21 cellular contexts compared by ENCODE assay signal in the genomic region with DNA sequence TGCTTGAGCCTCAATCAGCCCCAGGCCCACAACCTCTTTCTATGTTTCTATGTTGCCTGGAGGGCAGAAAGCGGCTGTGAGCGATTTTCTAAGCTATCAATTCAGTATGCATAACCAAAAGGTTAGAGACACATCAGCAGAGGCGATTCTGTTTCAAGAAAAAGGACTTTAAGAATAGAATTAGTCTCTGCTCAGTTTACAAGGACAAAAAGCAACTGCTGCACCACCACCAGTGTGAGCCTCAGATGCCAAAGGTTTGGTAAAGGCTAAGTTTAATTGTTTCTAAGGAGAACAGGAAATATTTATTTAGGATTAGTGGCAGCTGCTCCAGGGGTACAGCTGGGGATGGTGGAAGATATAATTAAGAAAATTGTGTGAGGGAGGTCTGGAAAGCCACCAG. TPM values are rescaled to one million over a fixed set of nuclear protein-coding genes. Genes with fewer than 3 reads are reported as not detected.
DNase-seq lines count a peak whose midpoint lies in the region; ATAC-seq and TF ChIP-seq lines count a peak whose summit lies in the region.
"Had no signal": no experiment of that assay in that cellular context is flagged by ENCODE, and none has a peak within 500 bp of the region (broad histone marks: within the 10 kb centered on the region; RNA-seq: fewer than 3 reads in every experiment).

No MANE protein-coding gene starts in this region.

- peak overlapping the region; percentile 1 for H3K4me3 Mint-ChIP-seq in type B pancreatic cell
- H3K4me3 Mint-ChIP-seq in progenitor cell of endocrine pancreas (ENCODE audit: low read depth): no peak overlapping the region
- H3K4me3 Mint-ChIP-seq: CD4-positive, CD25-positive, alpha-beta regulatory T cell; IgD-negative memory B cell had no signal

- no peak overlapping the region for H3K27ac Mint-ChIP-seq in type B pancreatic cell
- no peak overlapping the region for H3K27ac Mint-ChIP-seq in progenitor cell of endocrine pancreas
- H3K27ac Mint-ChIP-seq: CD4-positive, CD25-positive, alpha-beta regulatory T cell had no signal

- peaks cover 32% of the 10 kb centered on the region for H3K4me1 Mint-ChIP-seq in type B pancreatic cell (ENCODE audit: unreplicated experiment)
- H3K4me1 Mint-ChIP-seq in progenitor cell of endocrine pancreas (ENCODE audit: low read depth): peaks cover 31% of the 10 kb centered on the region
- H3K4me1 Mint-ChIP-seq: CD4-positive, CD25-positive, alpha-beta regulatory T cell had no signal

- H3K27me3 Mint-ChIP-seq in type B pancreatic cell: peaks cover 2% of the 10 kb centered on the region
- H3K27me3 Mint-ChIP-seq in progenitor cell of endocrine pancreas: no peaks in the 10 kb centered on the region
- H3K27me3 Mint-ChIP-seq: CD4-positive, CD25-positive, alpha-beta regulatory T cell had no signal

- DNase-seq in NCI-H2171 treated with DMSO at 0.1 percent for 48 hours (lab: John Stamatoyannopoulos, UW) (peak; percentile 13), NCI-H2171 (lab: John Stamatoyannopoulos, UW) (no peak), NCI-H2227 (lab: John Stamatoyannopoulos, UW; ENCODE audit: unreplicated experiment) (peak; percentile 81), left kidney (ENCODE audit: low read depth, low spot score) (peak; percentile 19), type B pancreatic cell (ENCODE audit: extremely low spot score, unreplicated experiment) (no peak), AG20443 (ENCODE audit: low spot score) (no peak), progenitor cell of endocrine pancreas (ENCODE audit: low spot score, unreplicated experiment) (no peak)
- DNase-seq: 8988T; BE2C; CD4-positive, CD25-positive, alpha-beta regulatory T cell; DMS153; GF-D8; Karpas-422; MG63; NCI-H1048; NCI-H226; OCI-M1; RPMI8226; SIG-M5 had no signal

- no peaks in the 10 kb centered on the region for H3K36me3 Mint-ChIP-seq in type B pancreatic cell
- H3K36me3 Mint-ChIP-seq in progenitor cell of endocrine pancreas (ENCODE audit: insufficient read depth): no peaks in the 10 kb centered on the region
- H3K36me3 Mint-ChIP-seq: CD4-positive, CD25-positive, alpha-beta regulatory T cell; IgD-negative memory B cell had no signal

- no peak for ATAC-seq in GM21737 (IDR thresholded peaks at IDR 0.05; ENCODE audit: unreplicated experiment)

- TF ChIP-seq CTCF in type B pancreatic cell (conservative IDR thresholded peaks at IDR 0.05): no peak
- no peak for TF ChIP-seq CTCF in progenitor cell of endocrine pancreas (IDR thresholded peaks at IDR 0.05; ENCODE audit: unreplicated experiment)

- H3K9me3 Mint-ChIP-seq in type B pancreatic cell (peaks cover 5% of the 10 kb centered on the region), progenitor cell of endocrine pancreas (ENCODE audit: low read depth) (no peaks in the 10 kb centered on the region)

RNA-seq across cellular contexts. Expression of gene ZC3H11B, which starts 36.0 kb away (rescaled TPM):
- total RNA-seq in type B pancreatic cell (ENCODE audit: low replicate concordance): 0.19 and 0.80 TPM in 2 replicates
- 0.19 and 0.49 TPM in 2 replicates for total RNA-seq in progenitor cell of endocrine pancreas
- total RNA-seq: CD4-positive, CD25-positive, alpha-beta regulatory T cell had no signal

Comparison
In these comparisons a context has a peak if more than half of its experiments do, and no peak if none do; other contexts are left out.
1. DNase-seq: peak in NCI-H2171 treated with DMSO at 0.1 percent for 48 hours (single experiment), NCI-H2227 (single experiment) and left kidney (single experiment); none in NCI-H2171 (single experiment), type B pancreatic cell (single experiment), AG20443 (single experiment) and progenitor cell of endocrine pancreas (single experiment).